Comparison of ENCODE assay signal across 8 cellular contexts in the genomic region with DNA sequence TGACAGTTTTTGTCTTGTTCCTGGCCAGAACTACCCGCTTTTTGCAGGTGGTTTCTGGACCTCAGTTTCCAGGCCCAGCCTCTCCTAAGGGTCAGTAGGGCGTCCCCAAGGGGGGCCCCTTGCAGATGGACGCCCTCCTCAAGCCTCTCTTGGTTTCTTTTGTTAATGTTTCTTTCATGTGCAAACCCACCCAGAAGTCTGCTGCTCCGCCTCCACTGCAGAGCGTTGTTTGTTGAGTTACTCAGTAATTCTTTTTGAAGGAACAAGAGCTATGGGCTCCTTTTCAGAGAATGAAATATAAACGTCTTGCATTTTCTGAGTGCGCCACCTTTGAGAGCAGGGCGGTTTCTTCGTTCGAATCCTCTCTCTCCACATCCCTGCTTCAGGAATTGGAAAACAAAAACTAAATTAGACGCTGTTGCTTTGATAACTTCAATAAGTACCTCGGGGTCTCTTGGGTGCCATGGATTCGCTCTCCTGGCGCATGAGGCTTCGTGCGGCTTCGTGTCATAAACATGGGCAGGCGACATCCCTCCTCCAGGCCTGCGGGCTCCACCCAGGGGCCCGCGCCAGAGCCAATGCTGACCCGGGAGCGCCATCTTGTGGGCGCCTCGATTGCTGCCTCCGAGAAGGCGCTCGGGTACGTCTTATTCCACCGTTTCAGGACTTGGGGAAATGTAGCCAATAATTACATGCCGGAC. TPM values are rescaled to one million over a fixed set of nuclear protein-coding genes. Genes with fewer than 3 reads are reported as not detected.
DNase-seq lines count a peak whose midpoint lies in the region; ATAC-seq and TF ChIP-seq lines count a peak whose summit lies in the region.

No MANE protein-coding gene starts in this region.

- H3K4me3 ChIP-seq in OCI-LY1 (ENCODE audit: low read depth, low read length, poor library complexity, severe bottlenecking) (no peak overlapping the region), epithelial cell of esophagus (ENCODE audit: low read length) (peak overlapping the region; percentile 20)

- ATAC-seq in GM19438 (IDR thresholded peaks at IDR 0.05; ENCODE audit: low read depth, unreplicated experiment), result peak; percentile 86

- no peaks in the 10 kb centered on the region; the same call in 1 of the 2 replicates for H3F3A ChIP-seq in OCI-LY1 (ENCODE audit: insufficient read depth, low read length)

- no peaks in the 10 kb centered on the region for H3K36me3 ChIP-seq in OCI-LY1 (ENCODE audit: insufficient read depth, low read length)

- DNase-seq in CD14-positive monocyte (ENCODE audit: low spot score), result peak; percentile 53
- DNase-seq in HPDE6-E6E7 (ENCODE audit: extremely low spot score), result peak; percentile 81
- DNase-seq in activated CD8-positive, alpha-beta memory T cell treated with anti-CD3 and anti-CD28 coated beads, Interleukin-2, amount 50 U/mL, for 4 hours, result peak; percentile 82
- DNase-seq in epithelial cell of esophagus (ENCODE audit: low read depth), result peak; percentile 72
- peak; percentile 77 for DNase-seq in myocyte (ENCODE audit: low read depth)
- peak; percentile 56 to 59 for DNase-seq in stimulated activated CD8-positive, alpha-beta memory T cell treated with anti-CD3 and anti-CD28 coated beads, Interleukin-4, amount 100 ng/mL, for 4 hours (ENCODE audit: low read depth in 2 of 2, low spot score in 1 of 2)

- H3K36me3 Mint-ChIP-seq in CD14-positive monocyte, result no peaks in the 10 kb centered on the region

- H3K9ac ChIP-seq in OCI-LY1 (ENCODE audit: low read length), result no peak overlapping the region

- H3K27ac ChIP-seq in OCI-LY1 (ENCODE audit: low read depth, low read length, poor library complexity, severe bottlenecking), result no peak overlapping the region

- H4K20me1 ChIP-seq in OCI-LY1 (ENCODE audit: insufficient read depth, low read length), result no peaks in the 10 kb centered on the region

- peak; percentile 90 for TF ChIP-seq CTCF in CD14-positive monocyte (IDR thresholded peaks at IDR 0.05)
- TF ChIP-seq CTCF in OCI-LY1 (IDR thresholded peaks at IDR 0.05; ENCODE audit: low read length), result peak; percentile 91
- TF ChIP-seq CTCF in epithelial cell of esophagus (IDR thresholded peaks at IDR 0.05; ENCODE audit: insufficient read depth, low read depth, low read length, missing control alignments), result peak; percentile 92

- no peak overlapping the region for H3K4me2 ChIP-seq in OCI-LY1 (ENCODE audit: low read length)

- no peaks in the 10 kb centered on the region for H3K27me3 ChIP-seq in OCI-LY1 (ENCODE audit: insufficient read depth, low read length)

- peaks cover 4% of the 10 kb centered on the region for H3K4me1 ChIP-seq in OCI-LY1 (ENCODE audit: insufficient read depth, low read length, severe bottlenecking)

- H3K4me3 Mint-ChIP-seq in CD14-positive monocyte, result peak overlapping the region; percentile 13 to 71

- no peaks in the 10 kb centered on the region for H3K9me2 ChIP-seq in OCI-LY1 (ENCODE audit: low read depth, low read length)

- intact Hi-C loops in CD14-positive monocyte (cut with micrococcal nuclease), result no loop called here

- no peak overlapping the region for H3K27ac Mint-ChIP-seq in CD14-positive monocyte

- H3K4me1 Mint-ChIP-seq in CD14-positive monocyte, result peaks cover 5% of the 10 kb centered on the region

- H3K9me3 ChIP-seq in OCI-LY1 (ENCODE audit: low read length), result no peaks in the 10 kb centered on the region

- H3K79me2 ChIP-seq in OCI-LY1 (ENCODE audit: insufficient read depth, low read length), result no peaks in the 10 kb centered on the region

- peaks cover 13 to 20% (median 15%) of the 10 kb centered on the region in 3 donors for H3K27me3 Mint-ChIP-seq in CD14-positive monocyte (ENCODE audit: low read depth in 3 of 3)

- H3K9me3 Mint-ChIP-seq in CD14-positive monocyte, result peaks cover 0 to 5% (median 0%) of the 10 kb centered on the region in 7 donors

- H2AFZ ChIP-seq in OCI-LY1 (ENCODE audit: low read length), result no peak overlapping the region

RNA-seq across cellular contexts. Expression of a gene that starts 38.3 kb away (rescaled TPM):
- not detected for polyA plus RNA-seq in CD14-positive monocyte
- 1.7 and 5.8 TPM in 2 replicates for total RNA-seq in myocyte
- 2.8 TPM for polyA plus RNA-seq in myocyte (2012)
